17 cellular contexts compared by ENCODE assay signal in genomic region chr19:52658595-52658994, GRCh38. TPM values are rescaled to one million over a fixed set of nuclear protein-coding genes. Genes with fewer than 3 reads are reported as not detected.
DNase-seq lines count a peak whose midpoint lies in the region; TF ChIP-seq lines count a peak whose summit lies in the region.
"Had no signal": no experiment of that assay in that cellular context is flagged by ENCODE, and none has a peak within 500 bp of the region (broad histone marks: within the 10 kb centered on the region; RNA-seq: fewer than 3 reads in every experiment).

No MANE protein-coding gene starts in this region.

- H3K27me3 Mint-ChIP-seq in progenitor cell of endocrine pancreas = no peaks in the 10 kb centered on the region
- H3K27me3 Mint-ChIP-seq: T-cell had no signal

- H3K9me3 Mint-ChIP-seq in progenitor cell of endocrine pancreas (ENCODE audit: low read depth) = no peaks in the 10 kb centered on the region

- peaks cover 89% of the 10 kb centered on the region for H3K36me3 ChIP-seq in SJCRH30

- no peaks in the 10 kb centered on the region for H3K9me3 ChIP-seq in SJCRH30 (replicated peaks)

- H3K27ac Mint-ChIP-seq in progenitor cell of endocrine pancreas = peak overlapping the region; percentile 97
- H3K27ac Mint-ChIP-seq: CD8-positive, alpha-beta T cell; T-cell had no signal

- no peaks in the 10 kb centered on the region for H3K27me3 ChIP-seq in SJCRH30

- peak; percentile 41 for TF ChIP-seq CTCF in progenitor cell of endocrine pancreas (IDR thresholded peaks at IDR 0.05; ENCODE audit: unreplicated experiment)

- H3K4me3 Mint-ChIP-seq in progenitor cell of endocrine pancreas (ENCODE audit: low read depth) = no peak overlapping the region
- H3K4me3 Mint-ChIP-seq: CD8-positive, alpha-beta T cell; T-cell had no signal

- H3K36me3 Mint-ChIP-seq in progenitor cell of endocrine pancreas (ENCODE audit: insufficient read depth) = peaks cover 22% of the 10 kb centered on the region

- no peak overlapping the region for H3K4me3 ChIP-seq in SJCRH30
- H3K4me3 ChIP-seq: PC-9 had no signal

- H3K27ac ChIP-seq in SJCRH30 = no peak overlapping the region
- H3K27ac ChIP-seq: 22Rv1, KMS-11, PC-9 had no signal

- no peaks in the 10 kb centered on the region for H3K4me1 ChIP-seq in SJCRH30

- peaks cover 15% of the 10 kb centered on the region for H3K4me1 Mint-ChIP-seq in progenitor cell of endocrine pancreas (ENCODE audit: low read depth)
- H3K4me1 Mint-ChIP-seq: T-cell had no signal

- peak; percentile 24 for DNase-seq in NCI-H1105 treated with DMSO at 0.1 percent for 48 hours (lab: John Stamatoyannopoulos, UW)
- DNase-seq in NCI-H1105 (lab: John Stamatoyannopoulos, UW) = no peak
- DNase-seq in NCI-H146 (lab: John Stamatoyannopoulos, UW) = peak; percentile 93
- DNase-seq in NCI-H748 treated with DMSO at 0.1 percent for 48 hours (lab: John Stamatoyannopoulos, UW) = peak; percentile 97
- no peak for DNase-seq in progenitor cell of endocrine pancreas (ENCODE audit: low spot score, unreplicated experiment)
- no peak for DNase-seq in HuH-7 (ENCODE audit: low spot score)
- DNase-seq in SJCRH30 = no peak
- DNase-seq in D341Med (ENCODE audit: low spot score) = no peak
- DNase-seq: CD8-positive, alpha-beta T cell; DMS 273 treated with DMSO at 0.1 percent for 48 hours; NCI-H1436; NCI-H2171; PC-9; T-cell; T1000 had no signal

RNA-seq across cellular contexts. Expression of gene ZNF83, which starts 20.4 kb away (rescaled TPM):
- 72.1 and 79.7 TPM in 2 replicates for total RNA-seq in progenitor cell of endocrine pancreas
- total RNA-seq in SJCRH30 (2014; rRNA removed; shearing (Covaris generic)) = 32.7 and 47.0 TPM in 2 replicates

Comparison
In these comparisons a context has a peak if more than half of its experiments do, and no peak if none do; other contexts are left out.
1. DNase-seq: peak in NCI-H1105 treated with DMSO at 0.1 percent for 48 hours (single experiment), NCI-H146 (single experiment) and NCI-H748 treated with DMSO at 0.1 percent for 48 hours (single experiment); none in NCI-H1105 (single experiment), progenitor cell of endocrine pancreas (single experiment), HuH-7 (single experiment), SJCRH30 (0 of 2) and D341Med (single experiment).